17 cellular contexts compared by ENCODE assay signal in genomic region chr9:8457050-8457449, GRCh38.
DNase-seq lines count a peak whose midpoint lies in the region; ATAC-seq and TF ChIP-seq lines count a peak whose summit lies in the region.
"Had no signal": no experiment of that assay in that cellular context is flagged by ENCODE, and none has a peak within 500 bp of the region (broad histone marks: within the 10 kb centered on the region; RNA-seq: fewer than 3 reads in every experiment).

No MANE protein-coding gene starts in this region.

- DNase-seq in left cardiac atrium: no peak
- no peak for DNase-seq in heart right ventricle
- DNase-seq in dorsolateral prefrontal cortex: no peak
- DNase-seq in fibroblast of the aortic adventitia (ENCODE audit: low read depth): peak; percentile 85
- DNase-seq in omental fat pad (ENCODE audit: low spot score): no peak
- DNase-seq in sigmoid colon: no peak
- DNase-seq: C1 segment of cervical spinal cord; Calu3; CD4-positive, alpha-beta memory T cell; COR-L47; DMS53; DMS79 treated with DMSO at 0.1 percent for 48 hours; GF-D8; GM23248; H7; HCEC 1CT had no signal

- 39 to 40% methylated on average over 5 of the region's 5 CpGs for WGBS in heart right ventricle, 2 donors
- 85 to 92% methylated on average over 5 of the region's 5 CpGs for WGBS in sigmoid colon, 2 donors

- H3K36me3 ChIP-seq in heart right ventricle: no peaks in the 10 kb centered on the region
- no peaks in the 10 kb centered on the region for H3K36me3 ChIP-seq in sigmoid colon

- ATAC-seq in left cardiac atrium (peak; percentile 71 to 78), heart right ventricle (no peak), omental fat pad (ENCODE audit: low FRiP score) (peak; percentile 50), HG03565 (IDR thresholded peaks at IDR 0.05; ENCODE audit: unreplicated experiment) (no peak)

- peaks cover 0 to 4% (median 0%) of the 10 kb centered on the region in 9 donors for H3K4me1 ChIP-seq in heart right ventricle
- H3K4me1 ChIP-seq in sigmoid colon: no peaks in the 10 kb centered on the region

- TF ChIP-seq CTCF in heart right ventricle (IDR thresholded peaks at IDR 0.05) (no peak), dorsolateral prefrontal cortex (IDR thresholded peaks at IDR 0.05 in 54 of 56, conservative IDR thresholded peaks at IDR 0.05 in 2 of 56; ENCODE audit: low read depth in 1 of 56, partially characterized antibody in 56 of 56) (no peak), fibroblast of the aortic adventitia (IDR thresholded peaks at IDR 0.05; ENCODE audit: insufficient read depth, low read length) (no peak), omental fat pad (IDR thresholded peaks at IDR 0.05) (no peak), sigmoid colon (IDR thresholded peaks at IDR 0.05) (no peak)

- no peaks in the 10 kb centered on the region for H3K27me3 ChIP-seq in heart right ventricle
- H3K27me3 ChIP-seq in dorsolateral prefrontal cortex: no peaks in the 10 kb centered on the region
- H3K27me3 ChIP-seq in sigmoid colon: no peaks in the 10 kb centered on the region

- H3K9me3 ChIP-seq in heart right ventricle (no peaks in the 10 kb centered on the region), sigmoid colon (no peaks in the 10 kb centered on the region)

- H3K27ac ChIP-seq in heart right ventricle (no peak overlapping the region), dorsolateral prefrontal cortex (peak overlapping the region in 52 of 59 donors; percentile 4 to 89 (median 70)), sigmoid colon (no peak overlapping the region)
- H3K27ac ChIP-seq: GM23248 had no signal

- TF ChIP-seq POLR2A in sigmoid colon (IDR thresholded peaks at IDR 0.05): no peak

- intact Hi-C loops in left cardiac atrium (cut with DNase I) (no loop called here), heart right ventricle (cut with DNase I) (no loop called here), dorsolateral prefrontal cortex (cut with DNase I) (no loop called here), sigmoid colon (cut with DNase I) (no loop called here)

- H3K4me3 ChIP-seq in heart right ventricle (no peak overlapping the region), dorsolateral prefrontal cortex (no peak overlapping the region), fibroblast of the aortic adventitia (ENCODE audit: low read depth, low read length) (no peak overlapping the region), sigmoid colon (no peak overlapping the region)
- H3K4me3 ChIP-seq: GM23248 had no signal

- no peak for TF ChIP-seq EP300 in sigmoid colon (IDR thresholded peaks at IDR 0.05)

Comparison
In these comparisons a context has a peak if more than half of its experiments do, and no peak if none do; other contexts are left out.
1. ATAC-seq: peak in left cardiac atrium (2 of 2) and omental fat pad (single experiment); none in heart right ventricle (0 of 8) and HG03565 (single experiment).
2. H3K27ac ChIP-seq: peak in dorsolateral prefrontal cortex (52 of 59); none in heart right ventricle (0 of 10) and sigmoid colon (0 of 4).